29 cellular contexts compared by ENCODE assay signal in genomic region chr20:48352628-48353027, GRCh38.
"Had no signal": no experiment of that assay in that cellular context is flagged by ENCODE, and none has a peak within 500 bp of the region (broad histone marks: within the 10 kb centered on the region; RNA-seq: fewer than 3 reads in every experiment).

No MANE protein-coding gene starts in this region.

- H3K36me3 ChIP-seq: adrenal gland, esophagus squamous epithelium, gastroesophageal sphincter, WERI-Rb-1 had no signal

- H3K27ac Mint-ChIP-seq: activated B cell treated with CpG ODN at 0.5 μM for 24 hours; activated CD8-positive, alpha-beta T cell treated with anti-CD3 and anti-CD28 coated beads for 36 hours; activated naive CD4-positive, alpha-beta T cell treated with anti-CD3 and anti-CD28 coated beads for 36 hours; activated naive CD4-positive, alpha-beta T cell treated with anti-CD3 and anti-CD28 coated beads, Interleukin-2, amount 50 U/mL, for 24 hours; activated naive CD8-positive, alpha-beta T cell treated with anti-CD3 and anti-CD28 coated beads for 36 hours; activated naive CD8-positive, alpha-beta T cell treated with anti-CD3 and anti-CD28 coated beads, Interleukin-2, amount 50 U/mL, for 24 hours; activated T-helper 17 cell treated with anti-CD3 and anti-CD28 coated beads, Interleukin-2, amount 50 U/mL, for 72 hours; T-helper 17 cell; T-helper 2 cell treated with Interferon-gamma antibody and Interleukin-4, amounts not matched to agents 5 μg/mL and 100 μg/mL, for 36 hours had no signal

- H3K9me3 ChIP-seq: adrenal gland, body of pancreas had no signal

- H3K36me3 Mint-ChIP-seq: activated naive CD4-positive, alpha-beta T cell treated with anti-CD3 and anti-CD28 coated beads, Interleukin-2, amount 50 U/mL, for 24 hours; activated naive CD8-positive, alpha-beta T cell treated with anti-CD3 and anti-CD28 coated beads for 36 hours had no signal

- H3K27ac ChIP-seq: adrenal gland, body of pancreas, esophagus squamous epithelium, gastroesophageal sphincter, WERI-Rb-1 had no signal

- H3K9me3 Mint-ChIP-seq: activated B cell treated with CpG ODN at 0.5 μM for 24 hours; activated naive CD4-positive, alpha-beta T cell treated with anti-CD3 and anti-CD28 coated beads, Interleukin-2, amount 50 U/mL, for 24 hours; activated naive CD8-positive, alpha-beta T cell treated with anti-CD3 and anti-CD28 coated beads, Interleukin-2, amount 50 U/mL, for 24 hours; activated T-cell treated with anti-CD3 and anti-CD28 coated beads, Interleukin-2, amount 50 U/mL, for 4 hours; activated T-helper 17 cell treated with anti-CD3 and anti-CD28 coated beads, Interleukin-2, amount 50 U/mL, for 72 hours; T-helper 2 cell treated with Interferon-gamma antibody and Interleukin-4, amounts not matched to agents 5 μg/mL and 100 μg/mL, for 36 hours had no signal

- H3K4me1 ChIP-seq: adrenal gland, body of pancreas, esophagus squamous epithelium, gastroesophageal sphincter had no signal

- H3K4me1 Mint-ChIP-seq: activated naive CD4-positive, alpha-beta T cell treated with anti-CD3 and anti-CD28 coated beads, Interleukin-2, amount 50 U/mL, for 24 hours; activated naive CD8-positive, alpha-beta T cell treated with anti-CD3 and anti-CD28 coated beads for 36 hours; activated naive CD8-positive, alpha-beta T cell treated with anti-CD3 and anti-CD28 coated beads, Interleukin-2, amount 50 U/mL, for 24 hours; activated T-helper 17 cell treated with anti-CD3 and anti-CD28 coated beads, Interleukin-2, amount 50 U/mL, for 72 hours; T-helper 17 cell had no signal

- ATAC-seq: activated CD4-positive, CD25-positive, alpha-beta regulatory T cell treated with anti-CD3 and anti-CD28 coated beads, Interleukin-2, amount 50 U/mL, for 24 hours; activated CD8-positive, alpha-beta T cell treated with anti-CD3 and anti-CD28 coated beads for 36 hours; activated naive CD8-positive, alpha-beta T cell treated with anti-CD3 and anti-CD28 coated beads, Interleukin-2, amount 50 U/mL, for 24 hours; activated T-cell treated with anti-CD3 and anti-CD28 coated beads, Interleukin-2, amount 50 U/mL, for 4 hours; activated T-helper 17 cell treated with anti-CD3 and anti-CD28 coated beads, Interleukin-2, amount 50 U/mL, for 72 hours; body of pancreas; gastroesophageal sphincter; T-helper 17 cell had no signal

- H3K27me3 ChIP-seq: adrenal gland, body of pancreas, esophagus squamous epithelium, gastroesophageal sphincter had no signal

- DNase-seq: activated B cell treated with CpG ODN at 0.5 μM for 24 hours; activated CD4-positive, alpha-beta T cell treated with anti-CD3 and anti-CD28 coated beads for 48 hours; activated CD4-positive, alpha-beta T cell treated with anti-CD3 and anti-CD28 coated beads, Interleukin-2, amount 50 U/mL, for 1 hour; activated CD4-positive, alpha-beta T cell treated with anti-CD3 and anti-CD28 coated beads, Interleukin-2, amount 50 U/mL, for 48 hours; activated CD8-positive, alpha-beta memory T cell treated with anti-CD3 and anti-CD28 coated beads for 24 hours; activated CD8-positive, alpha-beta T cell treated with anti-CD3 and anti-CD28 coated beads for 36 hours; activated effector memory CD4-positive, alpha-beta T cell treated with Interleukin-2 at 50 U/mL for 16 hours; activated naive CD4-positive, alpha-beta T cell treated with anti-CD3 and anti-CD28 coated beads for 36 hours; activated naive CD8-positive, alpha-beta T cell treated with anti-CD3 and anti-CD28 coated beads for 36 hours; activated naive CD8-positive, alpha-beta T cell treated with anti-CD3 and anti-CD28 coated beads, Interleukin-2, amount 50 U/mL, for 24 hours; activated T-cell treated with anti-CD3 and anti-CD28 coated beads, Interleukin-2, amount 50 U/mL, for 4 hours; adrenal gland; amygdala; aorta; body of pancreas; caudate nucleus; effector CD8-positive, alpha-beta T cell; esophagus squamous epithelium; foreskin melanocyte; T-helper 1 cell; T-helper 17 cell; T1000; WERI-Rb-1 had no signal

- H3K4me3 ChIP-seq: adrenal gland, body of pancreas, esophagus squamous epithelium, gastroesophageal sphincter had no signal

- FAIRE-seq: colon had no signal

- H3K4me3 Mint-ChIP-seq: activated B cell treated with CpG ODN at 0.5 μM for 24 hours; activated CD8-positive, alpha-beta T cell treated with anti-CD3 and anti-CD28 coated beads for 36 hours; activated naive CD4-positive, alpha-beta T cell treated with anti-CD3 and anti-CD28 coated beads for 36 hours; activated naive CD4-positive, alpha-beta T cell treated with anti-CD3 and anti-CD28 coated beads, Interleukin-2, amount 50 U/mL, for 24 hours; activated naive CD8-positive, alpha-beta T cell treated with anti-CD3 and anti-CD28 coated beads for 36 hours; activated naive CD8-positive, alpha-beta T cell treated with anti-CD3 and anti-CD28 coated beads, Interleukin-2, amount 50 U/mL, for 24 hours; activated T-cell treated with anti-CD3 and anti-CD28 coated beads, Interleukin-2, amount 50 U/mL, for 4 hours; activated T-helper 17 cell treated with anti-CD3 and anti-CD28 coated beads, Interleukin-2, amount 50 U/mL, for 72 hours; T-helper 17 cell; T-helper 2 cell treated with Interferon-gamma antibody and Interleukin-4, amounts not matched to agents 5 μg/mL and 100 μg/mL, for 36 hours had no signal
